Comparison of ENCODE assay signal across 7 cellular contexts in the genomic region with DNA sequence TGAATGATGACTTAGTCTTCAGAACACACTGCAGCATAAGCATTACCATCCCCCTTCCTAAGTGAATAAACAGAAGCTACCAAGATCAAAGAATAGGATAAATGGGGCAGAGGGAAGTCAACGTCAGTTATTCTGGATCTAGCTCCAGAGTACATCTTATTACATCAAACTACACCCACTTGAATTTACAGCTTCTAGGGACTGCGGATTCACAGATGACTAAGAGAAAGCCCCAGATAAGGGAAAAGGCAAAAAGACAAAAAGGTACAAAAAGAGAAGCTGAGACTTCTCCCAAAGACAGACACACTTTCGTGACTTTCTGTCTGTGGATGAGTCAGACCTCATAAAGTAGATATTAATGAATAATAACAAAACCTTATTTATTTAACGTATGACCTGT.
"Had no signal": no experiment of that assay in that cellular context is flagged by ENCODE, and none has a peak within 500 bp of the region (broad histone marks: within the 10 kb centered on the region; RNA-seq: fewer than 3 reads in every experiment).

No MANE protein-coding gene starts in this region.

- H3K4me3 ChIP-seq: GM23338, K562 had no signal

- H2AFZ ChIP-seq: GM23338 had no signal

- H3K4me2 ChIP-seq: GM23338 had no signal

- FAIRE-seq: H1, HTR-8/SVneo, K562 had no signal

- DNase-seq: H9, HCEC 1CT, IMR-90 had no signal

- ATAC-seq: GM23338, K562 had no signal
